8 cellular contexts compared by ENCODE assay signal in the genomic region with DNA sequence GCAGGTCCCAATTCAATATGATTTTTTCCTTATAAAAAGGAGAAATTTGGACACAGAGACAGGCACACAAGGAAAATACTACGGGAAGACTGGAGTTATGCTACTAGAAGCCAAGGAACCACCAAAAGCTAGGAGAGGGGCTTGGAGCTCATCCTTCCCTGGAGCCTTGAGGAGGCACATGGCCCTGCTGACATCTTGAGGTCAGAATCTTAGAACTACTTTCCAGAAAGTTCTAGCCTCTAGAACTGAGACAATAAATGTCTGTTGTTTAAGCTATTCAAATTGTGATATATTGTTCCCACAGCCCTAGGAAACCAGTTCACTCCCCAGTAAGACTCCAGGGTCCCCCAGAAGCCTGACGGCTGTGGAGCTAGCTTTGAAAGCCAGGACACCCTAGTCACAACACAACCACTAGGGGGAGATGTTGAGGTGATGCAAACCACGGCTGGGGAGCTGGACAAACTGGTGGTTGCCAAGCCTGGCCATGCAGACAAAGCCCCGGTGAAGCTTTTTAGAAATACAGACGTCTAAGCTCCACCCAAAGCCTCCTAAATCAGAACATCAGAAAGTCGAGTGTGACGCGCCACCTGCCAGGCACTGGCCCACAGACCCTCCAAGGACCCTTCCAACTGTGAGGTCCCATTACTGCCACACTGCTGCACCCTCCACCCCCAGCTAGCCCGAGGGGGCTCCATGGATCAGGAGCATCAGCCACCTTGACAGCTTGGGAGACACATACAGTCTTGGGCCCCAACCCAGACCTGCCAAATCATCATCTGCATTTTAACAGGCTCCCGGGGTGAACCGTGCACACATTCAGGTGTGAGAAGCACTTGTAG.
A peak's percentile ranks its signal among the peaks of the same experiment; 100 is the strongest.
DNase-seq lines count a peak whose midpoint lies in the region; ATAC-seq and TF ChIP-seq lines count a peak whose summit lies in the region.

No MANE protein-coding gene starts in this region.

- CTCF ChIA-PET in activated CD8-positive, alpha-beta T cell treated with anti-CD3 and anti-CD28 coated beads for 36 hours (lab: Charles Lee) = interaction anchor here (0.7 to 3.3 kb wide), 35 partner anchors 9 to 429 kb away, joined by 3 to 27 read pairs (median 5); a partner anchor contains a TSS

- peak overlapping the region; percentile 47 for H4K8ac ChIP-seq in mesenchymal stem cell (ENCODE audit: low read length)

- no peak overlapping the region for H3K4ac ChIP-seq in mesenchymal stem cell (ENCODE audit: low read depth in 1 of 2, low read length in 2 of 2)

- no peak overlapping the region for H3K4me3 ChIP-seq in AG10803 (ENCODE audit: low read length)
- H3K4me3 ChIP-seq in endodermal cell (ENCODE audit: low read length) = no peak overlapping the region
- H3K4me3 ChIP-seq in mesenchymal stem cell (ENCODE audit: insufficient read depth in 1 of 2, low read depth in 1 of 2, low read length in 2 of 2) = no peak overlapping the region

- WGBS in endodermal cell (ENCODE audit: insufficient coverage in 1 of 2, insufficient read length in 1 of 2), 2 experiments = 57 to 59% methylated on average over 7 to 11 of the region's 11 CpGs
- 65% methylated on average over 11 of the region's 11 CpGs for whole genome bisulfite sequencing in mesenchymal stem cell

- H3K79me1 ChIP-seq in mesenchymal stem cell (replicated peaks; ENCODE audit: low read length, poor library complexity, severe bottlenecking) = peaks cover 8% of the 10 kb centered on the region

- H3K4me2 ChIP-seq in mesenchymal stem cell (ENCODE audit: low read length, poor library complexity, severe bottlenecking) = no peak overlapping the region

- no peak overlapping the region for H2BK12ac ChIP-seq in mesenchymal stem cell (ENCODE audit: low read length in 2 of 2)

- H3K4me3 Mint-ChIP-seq in activated CD8-positive, alpha-beta T cell treated with anti-CD3 and anti-CD28 coated beads for 36 hours = no peak overlapping the region
- H3K4me3 Mint-ChIP-seq in endodermal cell = no peak overlapping the region

- H3K27me3 ChIP-seq in endodermal cell (ENCODE audit: control insufficient read depth, insufficient read depth, low read length, poor library complexity, severe bottlenecking) (no peaks in the 10 kb centered on the region), mesenchymal stem cell (ENCODE audit: control insufficient read depth in 1 of 2, insufficient read depth in 1 of 2, low read length in 2 of 2) (no peaks in the 10 kb centered on the region)

- no peaks in the 10 kb centered on the region for H3K9me3 ChIP-seq in endodermal cell (ENCODE audit: control insufficient read depth, low read length)
- H3K9me3 ChIP-seq in mesenchymal stem cell (ENCODE audit: control insufficient read depth, low read length) = no peaks in the 10 kb centered on the region

- H3K9me3 Mint-ChIP-seq in activated CD8-positive, alpha-beta T cell treated with anti-CD3 and anti-CD28 coated beads for 36 hours = no peaks in the 10 kb centered on the region
- no peaks in the 10 kb centered on the region for H3K9me3 Mint-ChIP-seq in endodermal cell

- H2BK15ac ChIP-seq in mesenchymal stem cell (ENCODE audit: low read depth, poor library complexity, severe bottlenecking) = no peak overlapping the region

- H3K4me1 ChIP-seq in endodermal cell (ENCODE audit: control insufficient read depth, insufficient read depth, low read length) = no peaks in the 10 kb centered on the region
- H3K4me1 ChIP-seq in mesenchymal stem cell (ENCODE audit: control insufficient read depth, insufficient read depth, low read depth, low read length) = peaks cover 8% of the 10 kb centered on the region

- H2AK5ac ChIP-seq in mesenchymal stem cell (ENCODE audit: low read length, severe bottlenecking) = no peak overlapping the region

- H3K36me3 ChIP-seq in endodermal cell (ENCODE audit: control insufficient read depth, insufficient read depth, low read length) (no peaks in the 10 kb centered on the region), mesenchymal stem cell (ENCODE audit: control insufficient read depth in 1 of 2, insufficient read depth in 2 of 2, low read depth in 1 of 2, low read length in 2 of 2) (no peaks in the 10 kb centered on the region)

- no peaks in the 10 kb centered on the region for H3K27me3 Mint-ChIP-seq in activated CD8-positive, alpha-beta T cell treated with anti-CD3 and anti-CD28 coated beads for 36 hours
- peaks cover 4% of the 10 kb centered on the region for H3K27me3 Mint-ChIP-seq in endodermal cell (ENCODE audit: insufficient read depth)

- peaks cover 2% of the 10 kb centered on the region for H3K4me1 Mint-ChIP-seq in activated CD8-positive, alpha-beta T cell treated with anti-CD3 and anti-CD28 coated beads for 36 hours (ENCODE audit: low read depth)
- peaks cover 3% of the 10 kb centered on the region for H3K4me1 Mint-ChIP-seq in endodermal cell

- peak; percentile 53 for ATAC-seq in GM18861 (IDR thresholded peaks at IDR 0.05; ENCODE audit: unreplicated experiment)
- ATAC-seq in HG03342 (IDR thresholded peaks at IDR 0.05; ENCODE audit: unreplicated experiment) = peak; percentile 88
- peak; percentile 77 for ATAC-seq in activated CD8-positive, alpha-beta T cell treated with anti-CD3 and anti-CD28 coated beads for 36 hours

- H3K14ac ChIP-seq in mesenchymal stem cell (ENCODE audit: low read length in 2 of 2) = no peak overlapping the region

- POLR2A ChIA-PET in activated CD8-positive, alpha-beta T cell treated with anti-CD3 and anti-CD28 coated beads for 36 hours (lab: Charles Lee) = no interaction called here

- H3K27ac ChIP-seq in endodermal cell (ENCODE audit: low read depth, low read length) = no peak overlapping the region
- H3K27ac ChIP-seq in mesenchymal stem cell (ENCODE audit: low read length, poor library complexity, severe bottlenecking) = no peak overlapping the region

- no peak overlapping the region for H2BK5ac ChIP-seq in mesenchymal stem cell (ENCODE audit: low read depth, low read length, poor library complexity, severe bottlenecking)

- H3K36me3 Mint-ChIP-seq in activated CD8-positive, alpha-beta T cell treated with anti-CD3 and anti-CD28 coated beads for 36 hours (ENCODE audit: low read depth) = no peaks in the 10 kb centered on the region
- H3K36me3 Mint-ChIP-seq in endodermal cell (ENCODE audit: low read depth) = no peaks in the 10 kb centered on the region

- DNase-seq in AG10803 (ENCODE audit: low read depth) (peak; percentile 68), NCI-H524 treated with DMSO at 0.1 percent for 48 hours (lab: John Stamatoyannopoulos, UW) (peak; percentile 96), endodermal cell (peak; percentile 95), mesenchymal stem cell (peak; percentile 66)
- DNase-seq in activated CD8-positive, alpha-beta T cell treated with anti-CD3 and anti-CD28 coated beads for 36 hours = peak; percentile 68
- DNase-seq in stimulated activated naive CD4-positive, alpha-beta T cell (lab: John Stamatoyannopoulos, UW) = peak in 4 of 6 experiments; percentile 4 to 46 (median 23)

- H3K9ac ChIP-seq in endodermal cell (ENCODE audit: extremely low read depth, low read length, poor library complexity, severe bottlenecking) = no peak overlapping the region
- no peak overlapping the region for H3K9ac ChIP-seq in mesenchymal stem cell (ENCODE audit: low read length)

- peak overlapping the region; percentile 89 for H4K91ac ChIP-seq in mesenchymal stem cell (ENCODE audit: low read length)

- intact Hi-C loops in activated CD8-positive, alpha-beta T cell treated with anti-CD3 and anti-CD28 coated beads for 36 hours (cut with micrococcal nuclease) = loop anchor here (5.0 to 10.0 kb wide), 3 partner anchors 171 to 379 kb away; no protein-coding TSS in a partner anchor

- no peak overlapping the region for H3K27ac Mint-ChIP-seq in activated CD8-positive, alpha-beta T cell treated with anti-CD3 and anti-CD28 coated beads for 36 hours
- no peak overlapping the region for H3K27ac Mint-ChIP-seq in endodermal cell

- H2AFZ ChIP-seq in mesenchymal stem cell (ENCODE audit: low read depth, low read length) = no peak overlapping the region

- H2BK120ac ChIP-seq in mesenchymal stem cell (ENCODE audit: low read depth, low read length) = no peak overlapping the region

- TF ChIP-seq CTCF in AG10803 (conservative IDR thresholded peaks at IDR 0.05; ENCODE audit: low read length) = peak; percentile 94
- peak; percentile 76 for TF ChIP-seq CTCF in activated CD8-positive, alpha-beta T cell treated with anti-CD3 and anti-CD28 coated beads for 36 hours (IDR thresholded peaks at IDR 0.05)
- peak; percentile 91 for TF ChIP-seq CTCF in endodermal cell (conservative IDR thresholded peaks at IDR 0.05)

- H3K23ac ChIP-seq in mesenchymal stem cell (ENCODE audit: low read length in 2 of 2) = no peak overlapping the region

- no peak overlapping the region for H3K18ac ChIP-seq in mesenchymal stem cell (ENCODE audit: low read depth in 1 of 2, low read length in 2 of 2)

Comparison
In these comparisons a context has a peak if more than half of its experiments do, and no peak if none do; other contexts are left out.
1. DNase-seq: peak in every context shown above with its lines; median percentile 96 in NCI-H524 treated with DMSO at 0.1 percent for 48 hours; 95 in endodermal cell; 68 in AG10803; 68 in activated CD8-positive, alpha-beta T cell treated with anti-CD3 and anti-CD28 coated beads for 36 hours; 66 in mesenchymal stem cell; 23 in stimulated activated naive CD4-positive, alpha-beta T cell.